9 cellular contexts compared by ENCODE assay signal in genomic region chr4:2756691-2757350, GRCh38. TPM values are rescaled to one million over a fixed set of nuclear protein-coding genes. Genes with fewer than 3 reads are reported as not detected.
DNase-seq lines count a peak whose midpoint lies in the region; FAIRE-seq and TF ChIP-seq lines count a peak whose summit lies in the region.
"Had no signal": no experiment of that assay in that cellular context is flagged by ENCODE, and none has a peak within 500 bp of the region (broad histone marks: within the 10 kb centered on the region; RNA-seq: fewer than 3 reads in every experiment).

No MANE protein-coding gene starts in this region.

- peak overlapping the region; percentile 35; the same call in 1 of the 2 replicates for H2BK5ac ChIP-seq in H1 (ENCODE audit: low read depth, low read length)

- DNase-seq in D341Med (ENCODE audit: low spot score) (peak; percentile 20), H1 (ENCODE audit: low read depth in 1 of 2, low spot score in 2 of 2) (no peak), EL (no peak), GM20000 (ENCODE audit: low spot score) (no peak)
- DNase-seq in stimulated activated CD8-positive, alpha-beta memory T cell treated with anti-CD3 and anti-CD28 coated beads, Interleukin-4, amount 100 ng/mL, for 48 hours, result no peak
- no peak for DNase-seq in activated CD4-positive, CD25-positive, alpha-beta regulatory T cell treated with anti-CD3 and anti-CD28 coated beads, Interleukin-2, amount 50 U/mL, for 72 hours

- no peak overlapping the region for H2BK120ac ChIP-seq in H1 (replicated peaks; ENCODE audit: low read depth, low read length)

- H3K4ac ChIP-seq in H1 (replicated peaks; ENCODE audit: insufficient read length, low read depth, low read length), result no peak overlapping the region

- H3K79me2 ChIP-seq in Loucy (ENCODE audit: insufficient read depth, low read length), result peaks cover 34% of the 10 kb centered on the region
- peaks cover 0 to 16% of the 10 kb centered on the region in 2 experiments; a peak in 2 of 4 replicates for H3K79me2 ChIP-seq in H1 (ENCODE audit: control insufficient read depth in 1 of 2, insufficient read depth in 2 of 2, low read length in 2 of 2)
- H3K79me2 ChIP-seq in parathyroid adenoma, result no peaks in the 10 kb centered on the region

- peaks cover 17% of the 10 kb centered on the region for H3K4me1 ChIP-seq in Loucy (ENCODE audit: insufficient read depth, low read length, poor library complexity, severe bottlenecking)
- H3K4me1 ChIP-seq in H1 (replicated peaks in 1 of 4; ENCODE audit: control insufficient read depth in 3 of 4, insufficient read depth in 4 of 4, low read length in 3 of 4), result peaks cover 0 to 9% (median 5%) of the 10 kb centered on the region in 4 experiments; a peak in 5 of 7 replicates
- no peaks in the 10 kb centered on the region for H3K4me1 ChIP-seq in parathyroid adenoma

- POLR2A ChIA-PET in H1 (lab: Charles Lee; ENCODE audit: partially characterized antibody), result interaction anchor here (1.0 to 3.6 kb wide), 5 partner anchors 12 to 178 kb away, joined by 4 to 25 read pairs (median 5); no protein-coding TSS in a partner anchor

- 73% methylated on average over 19 of the region's 25 CpGs; no CpG with 5 or more reads in 1 of the 2 experiments for WGBS in H1 (ENCODE audit: extremely low coverage in 1 of 2, insufficient coverage in 1 of 2, insufficient read length in 1 of 2, insufficient replicate concordance in 2 of 2, low coverage in 1 of 2, low lambda C conversion rate in 2 of 2, missing lambda C conversion rate in 1 of 2), 2 experiments

- H3K23me2 ChIP-seq in H1 (ENCODE audit: low read depth, low read length), result peaks cover 13% of the 10 kb centered on the region; the same call in 1 of the 2 replicates

- FAIRE-seq in H1 (lab: Jason Lieb, UNC), result no peak
- FAIRE-seq: endometrium had no signal

- H3K79me1 ChIP-seq in H1 (ENCODE audit: low read depth, low read length), result peaks cover 15% of the 10 kb centered on the region

- TF ChIP-seq POLR2A in H1 (IDR thresholded peaks at IDR 0.05; ENCODE audit: control extremely low read depth in 1 of 2, low read depth in 2 of 2, low read length in 2 of 2), result no peak

- H3K9me3 ChIP-seq in Loucy (ENCODE audit: insufficient read depth, low read depth, low read length) (no peaks in the 10 kb centered on the region), H1 (ENCODE audit: insufficient read depth in 2 of 2, low read depth in 1 of 2, low read length in 1 of 2) (no peaks in the 10 kb centered on the region), parathyroid adenoma (ENCODE audit: control insufficient read depth, low read length) (no peaks in the 10 kb centered on the region)

- no peak overlapping the region for H3K14ac ChIP-seq in H1 (ENCODE audit: insufficient read length)

- no peak overlapping the region for H2BK20ac ChIP-seq in H1 (ENCODE audit: low read length)

- no peak overlapping the region for H2AK5ac ChIP-seq in H1 (ENCODE audit: low read depth, low read length)

- H3K9me2 ChIP-seq in Loucy (replicated peaks; ENCODE audit: low read depth, low read length), result no peaks in the 10 kb centered on the region

- CTCF ChIA-PET in H1 (lab: Charles Lee; ENCODE audit: partially characterized antibody), result interaction anchor here (0.5 to 1.0 kb wide), 2 partner anchors 38 to 615 kb away, joined by 3 to 4 read pairs; no protein-coding TSS in a partner anchor

- H3K18ac ChIP-seq in H1 (ENCODE audit: extremely low read depth, low read length), result peak overlapping the region; percentile 90

- H2BK15ac ChIP-seq in H1 (ENCODE audit: low read length), result no peak overlapping the region; the same call in 1 of the 2 replicates

- TF ChIP-seq CTCF in Loucy (conservative IDR thresholded peaks at IDR 0.05; ENCODE audit: low read length) (no peak), H1 (IDR thresholded peaks at IDR 0.05; ENCODE audit: control extremely low read depth in 1 of 3, insufficient read depth in 1 of 3, low read depth in 1 of 3, low read length in 3 of 3) (no peak), parathyroid adenoma (IDR thresholded peaks at IDR 0.05) (no peak), GM20000 (IDR thresholded peaks at IDR 0.05; ENCODE audit: extremely low read depth, missing control alignments) (no peak)

- peak overlapping the region; percentile 34 for H3K9ac ChIP-seq in Loucy (ENCODE audit: low read depth, low read length, poor library complexity, severe bottlenecking)
- H3K9ac ChIP-seq in H1 (replicated peaks in 1 of 4; ENCODE audit: extremely low read depth in 1 of 4, low read depth in 3 of 4, low read length in 3 of 4), result no peak overlapping the region
- no peak overlapping the region for H3K9ac ChIP-seq in parathyroid adenoma

- peak overlapping the region; percentile 91 for H4K5ac ChIP-seq in H1 (ENCODE audit: insufficient read length, low read depth, low read length)

- no peak overlapping the region for H3K23ac ChIP-seq in H1 (ENCODE audit: insufficient read length)

- H4K8ac ChIP-seq in H1 (ENCODE audit: extremely low read depth, insufficient read depth, low read length), result no peak overlapping the region

- H3K27ac ChIP-seq in H1 (ENCODE audit: low read depth, low read length) (no peak overlapping the region), parathyroid adenoma (no peak overlapping the region)

- H3K56ac ChIP-seq in H1 (replicated peaks; ENCODE audit: insufficient read length, low read depth, low read length), result no peak overlapping the region

- H4K20me1 ChIP-seq in Loucy (ENCODE audit: insufficient read depth, low read length, poor library complexity, severe bottlenecking) (peaks cover 14% of the 10 kb centered on the region), H1 (replicated peaks in 1 of 2; ENCODE audit: control insufficient read depth in 1 of 2, insufficient read depth in 2 of 2, low read length in 2 of 2) (peaks cover 0 to 11% of the 10 kb centered on the region in 2 experiments)

- peak overlapping the region; percentile 69 for H3K4me3 ChIP-seq in Loucy (ENCODE audit: low read length, poor library complexity, severe bottlenecking)
- H3K4me3 ChIP-seq in H1 (ENCODE audit: extremely low read depth in 1 of 4, insufficient read depth in 2 of 4, low read depth in 3 of 4, low read length in 4 of 4), result peak overlapping the region in 2 of 4 experiments; percentile 12 to 52; a peak in 4 of 8 replicates
- H3K4me3 ChIP-seq in parathyroid adenoma (ENCODE audit: low read depth, low read length), result no peak overlapping the region

- H4K91ac ChIP-seq in H1 (replicated peaks; ENCODE audit: insufficient read length, low read length), result peak overlapping the region; percentile 6

- peak overlapping the region; percentile 77 for H2AFZ ChIP-seq in Loucy (ENCODE audit: low read length)
- peak overlapping the region; percentile 99 for H2AFZ ChIP-seq in H1 (ENCODE audit: low read length)
- H2AFZ ChIP-seq in parathyroid adenoma, result peak overlapping the region; percentile 56

- peak overlapping the region; percentile 81 for H3K4me2 ChIP-seq in Loucy (ENCODE audit: low read depth, low read length, poor library complexity, severe bottlenecking)
- H3K4me2 ChIP-seq in H1 (ENCODE audit: insufficient read depth in 1 of 2, low read depth in 2 of 2, low read length in 2 of 2), result peak overlapping the region; percentile 54 to 77
- H3K4me2 ChIP-seq in parathyroid adenoma (ENCODE audit: low read length), result peak overlapping the region; percentile 15

- H3K36me3 ChIP-seq in Loucy (ENCODE audit: insufficient read depth, low read length), result no peaks in the 10 kb centered on the region
- H3K36me3 ChIP-seq in H1 (ENCODE audit: control insufficient read depth in 2 of 4, insufficient read depth in 4 of 4, low read length in 3 of 4), result peaks cover 0 to 3% (median 0%) of the 10 kb centered on the region in 4 experiments; a peak in 1 of 8 replicates
- no peaks in the 10 kb centered on the region for H3K36me3 ChIP-seq in parathyroid adenoma (ENCODE audit: control insufficient read depth, insufficient read depth, low read length)

- TF ChIP-seq RAD21 in H1 (IDR thresholded peaks at IDR 0.05 in 1 of 2, conservative IDR thresholded peaks at IDR 0.05 in 1 of 2; ENCODE audit: low read depth in 2 of 2, low read length in 2 of 2), result no peak

- H3K27me3 ChIP-seq in Loucy (ENCODE audit: insufficient read depth, low read length, poor library complexity, severe bottlenecking) (no peaks in the 10 kb centered on the region), H1 (replicated peaks in 1 of 4; ENCODE audit: control insufficient read depth in 3 of 4, extremely low read depth in 1 of 4, insufficient read depth in 3 of 4, low read length in 3 of 4) (no peaks in the 10 kb centered on the region; a peak in 1 of 7 replicates), parathyroid adenoma (ENCODE audit: control insufficient read depth, insufficient read depth, low read length) (no peaks in the 10 kb centered on the region)

- H2BK12ac ChIP-seq in H1 (ENCODE audit: low read depth, low read length), result peak overlapping the region; percentile 84; the same call in 1 of the 2 replicates

- H3F3A ChIP-seq in Loucy (ENCODE audit: low read depth), result no peaks in the 10 kb centered on the region

- no peak for TF ChIP-seq EP300 in H1 (IDR thresholded peaks at IDR 0.05; ENCODE audit: borderline replicate concordance in 1 of 2, low read depth in 2 of 2, low read length in 2 of 2)

TF ChIP-seq in H1, 55 proteins besides CTCF, POLR2A, EP300 and RAD21 (continues in another document):
- TF ChIP-seq CBX8 (IDR thresholded peaks at IDR 0.05; ENCODE audit: borderline replicate concordance, low read depth, low read length), result no peak

RNA-seq across cellular contexts. Expression of gene TNIP2, which starts 0.7 kb away (rescaled TPM):
- 36.2 and 37.7 TPM in 2 replicates for total RNA-seq in H1 (2021; fragmentation: NEBNext Ultra II Directional; extraction: Animal tissue kit (Norgen Biotek cat#: 25700))
- 23.7 and 35.7 TPM in 2 replicates for polyA plus RNA-seq in H1 (2011; rRNA removed)
- 41.8 TPM for polyA plus RNA-seq in H1 (2011; cell fraction: cytosol; rRNA removed)
- polyA plus RNA-seq in H1 (2011; cell fraction: nucleus; rRNA removed), result 54.1 TPM
- polyA plus RNA-seq in H1 (2012, experiment 1 of 2), result 26.4 to 39.9 TPM (median 39.1 TPM) in 4 replicates
- 29.2 TPM for polyA plus RNA-seq in H1 (2012, experiment 2 of 2)
- polyA plus RNA-seq in H1 (2013, experiment 1 of 2), result 21.6 TPM
- polyA plus RNA-seq in H1 (2013, experiment 2 of 2), result 23.2 TPM
- polyA minus RNA-seq in H1 (2011; rRNA and poly(A)+ RNA removed), result 7.9 and 15.5 TPM in 2 replicates
- polyA minus RNA-seq in H1 (2011; cell fraction: cytosol; rRNA and poly(A)+ RNA removed), result 13.5 TPM
- polyA minus RNA-seq in H1 (2011; cell fraction: nucleus; rRNA and poly(A)+ RNA removed), result 19.3 TPM

RNA-seq across cellular contexts. Expression of gene SH3BP2, which starts 36.1 kb away (rescaled TPM):
- 31.4 and 32.4 TPM in 2 replicates for total RNA-seq in H1 (2021; fragmentation: NEBNext Ultra II Directional; extraction: Animal tissue kit (Norgen Biotek cat#: 25700))
- 27.4 and 45.8 TPM in 2 replicates for polyA plus RNA-seq in H1 (2011; rRNA removed)
- polyA plus RNA-seq in H1 (2011; cell fraction: cytosol; rRNA removed), result 29.6 TPM
- 119 TPM for polyA plus RNA-seq in H1 (2011; cell fraction: nucleus; rRNA removed)
- 18.2 to 28.4 TPM (median 24.8 TPM) in 4 replicates for polyA plus RNA-seq in H1 (2012, experiment 1 of 2)
- polyA plus RNA-seq in H1 (2012, experiment 2 of 2), result 13.6 TPM
- polyA plus RNA-seq in H1 (2013, experiment 1 of 2), result 19.6 TPM
- 18.1 TPM for polyA plus RNA-seq in H1 (2013, experiment 2 of 2)
- 52.4 and 64.8 TPM in 2 replicates for polyA minus RNA-seq in H1 (2011; rRNA and poly(A)+ RNA removed)
- 25.8 TPM for polyA minus RNA-seq in H1 (2011; cell fraction: cytosol; rRNA and poly(A)+ RNA removed)
- polyA minus RNA-seq in H1 (2011; cell fraction: nucleus; rRNA and poly(A)+ RNA removed), result 51.1 TPM

Comparison
In these comparisons a context has a peak if more than half of its experiments do, and no peak if none do; other contexts are left out.
1. H3K4me2 ChIP-seq: peak in every context shown above with its lines; median percentile 81 in Loucy; 66 in H1; 15 in parathyroid adenoma.